Comparison of ENCODE assay signal across 11 cellular contexts in the genomic region with DNA sequence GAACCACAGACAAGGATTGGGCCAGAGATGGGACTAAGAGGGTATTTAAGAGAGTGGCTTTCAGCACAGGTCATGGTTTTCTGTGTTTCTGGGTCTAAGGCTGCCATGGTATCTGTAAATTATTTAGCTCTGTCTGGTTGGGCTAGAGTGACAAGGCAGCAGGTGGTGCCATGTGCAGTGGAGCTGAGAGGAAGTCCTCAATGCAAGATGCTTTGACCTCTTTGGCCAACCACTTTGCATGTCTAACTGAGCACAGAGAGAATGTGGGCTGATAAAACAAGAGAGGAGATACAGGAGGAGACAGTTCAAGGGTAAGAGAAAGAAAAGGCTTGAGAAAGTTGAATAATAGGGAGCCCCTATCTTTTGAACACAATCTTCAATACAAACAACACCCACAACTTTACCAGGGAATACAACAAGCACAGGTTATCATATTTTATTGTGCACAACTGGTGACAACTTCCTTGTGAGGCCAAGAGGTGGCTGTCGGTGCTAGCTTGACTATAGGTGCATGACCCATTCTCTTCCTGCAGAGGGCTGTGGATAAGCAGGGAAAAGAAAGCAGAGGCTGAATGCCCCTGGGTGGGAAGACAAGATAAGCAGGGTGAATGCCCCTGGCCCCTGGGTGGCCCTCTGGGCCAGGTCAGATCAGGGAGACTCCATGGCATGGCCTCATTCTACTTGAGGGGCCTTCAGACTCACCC. TPM values are rescaled to one million over a fixed set of nuclear protein-coding genes. Genes with fewer than 3 reads are reported as not detected.
DNase-seq lines count a peak whose midpoint lies in the region; ATAC-seq and TF ChIP-seq lines count a peak whose summit lies in the region.
"Had no signal": no experiment of that assay in that cellular context is flagged by ENCODE, and none has a peak within 500 bp of the region (broad histone marks: within the 10 kb centered on the region; RNA-seq: fewer than 3 reads in every experiment).

No MANE protein-coding gene starts in this region.

- DNase-seq in mesendoderm (peak; percentile 68), esophagus squamous epithelium (lab: John Stamatoyannopoulos, UW) (no peak), CD14-positive monocyte (ENCODE audit: low spot score) (no peak), NCI-H1092 treated with DMSO at 0.1 percent for 48 hours (lab: John Stamatoyannopoulos, UW) (no peak)
- DNase-seq in naive thymus-derived CD4-positive, alpha-beta T cell, result no peak
- DNase-seq: activated CD4-positive, alpha-beta T cell treated with anti-CD3 and anti-CD28 coated beads for 4 hours; NCI-H446 treated with DMSO at 0.1 percent for 48 hours had no signal

- H3K9me3 ChIP-seq in Loucy (ENCODE audit: insufficient read depth, low read depth, low read length), result no peaks in the 10 kb centered on the region
- H3K9me3 ChIP-seq in esophagus squamous epithelium, result no peaks in the 10 kb centered on the region
- peaks cover 0 to 3% (median 0%) of the 10 kb centered on the region in 3 experiments for H3K9me3 ChIP-seq in naive thymus-derived CD4-positive, alpha-beta T cell (ENCODE audit: control insufficient read depth in 2 of 3, low read length in 3 of 3)

- H3K36me3 Mint-ChIP-seq in naive thymus-derived CD4-positive, alpha-beta T cell, result peaks cover 18 to 72% (median 57%) of the 10 kb centered on the region in 5 donors
- H3K36me3 Mint-ChIP-seq in CD14-positive monocyte, result peaks cover 7 to 14% of the 10 kb centered on the region in 2 donors

- no peaks in the 10 kb centered on the region for H3K27me3 Mint-ChIP-seq in naive thymus-derived CD4-positive, alpha-beta T cell
- H3K27me3 Mint-ChIP-seq in CD14-positive monocyte (ENCODE audit: low read depth in 3 of 3), result peaks cover 0 to 2% (median 0%) of the 10 kb centered on the region in 3 donors

- H3K4me2 ChIP-seq in Loucy (ENCODE audit: low read depth, low read length, poor library complexity, severe bottlenecking), result no peak overlapping the region
- H3K4me2 ChIP-seq in mesendoderm (ENCODE audit: low read length), result no peak overlapping the region

- no peaks in the 10 kb centered on the region for H4K20me1 ChIP-seq in Loucy (ENCODE audit: insufficient read depth, low read length, poor library complexity, severe bottlenecking)

- no peak overlapping the region for H3K4me3 Mint-ChIP-seq in naive thymus-derived CD4-positive, alpha-beta T cell
- H3K4me3 Mint-ChIP-seq in CD14-positive monocyte, result no peak overlapping the region

- ATAC-seq in GM19023 (IDR thresholded peaks at IDR 0.05; ENCODE audit: unreplicated experiment) (peak; percentile 93), HG02610 (IDR thresholded peaks at IDR 0.05; ENCODE audit: unreplicated experiment) (peak; percentile 89)
- no peak for ATAC-seq in naive thymus-derived CD4-positive, alpha-beta T cell

- no peaks in the 10 kb centered on the region for H3K79me2 ChIP-seq in Loucy (ENCODE audit: insufficient read depth, low read length)
- no peaks in the 10 kb centered on the region for H3K79me2 ChIP-seq in mesendoderm (ENCODE audit: control insufficient read depth, insufficient read depth, low read length)

- no peaks in the 10 kb centered on the region for H3K4me1 ChIP-seq in Loucy (ENCODE audit: insufficient read depth, low read length, poor library complexity, severe bottlenecking)
- no peaks in the 10 kb centered on the region for H3K4me1 ChIP-seq in mesendoderm (ENCODE audit: control insufficient read depth, low read depth, low read length)
- no peaks in the 10 kb centered on the region for H3K4me1 ChIP-seq in esophagus squamous epithelium
- H3K4me1 ChIP-seq in naive thymus-derived CD4-positive, alpha-beta T cell (ENCODE audit: control insufficient read depth in 2 of 2, insufficient read depth in 2 of 2, low read length in 2 of 2), result peaks cover 0 to 5% of the 10 kb centered on the region in 2 donors

- H3K9ac ChIP-seq in Loucy (ENCODE audit: low read depth, low read length, poor library complexity, severe bottlenecking), result no peak overlapping the region
- no peak overlapping the region for H3K9ac ChIP-seq in mesendoderm (ENCODE audit: low read length)

- H3K27ac ChIP-seq in mesendoderm (ENCODE audit: low read depth, low read length) (no peak overlapping the region), esophagus squamous epithelium (no peak overlapping the region)
- H3K27ac ChIP-seq in naive thymus-derived CD4-positive, alpha-beta T cell (ENCODE audit: low read depth, low read length), result no peak overlapping the region

- TF ChIP-seq POLR2A in esophagus squamous epithelium (IDR thresholded peaks at IDR 0.05), result no peak

- no CpG with 5 or more reads among the region's 1 CpG for WGBS in mesendoderm (ENCODE audit: extremely low coverage, insufficient coverage, low lambda C conversion rate)
- WGBS in esophagus squamous epithelium, 2 donors, result 36 to 50% methylated on average over 1 of the region's 1 CpG

- no peaks in the 10 kb centered on the region for H3K9me2 ChIP-seq in Loucy (replicated peaks; ENCODE audit: low read depth, low read length)

- CTCF ChIA-PET in naive thymus-derived CD4-positive, alpha-beta T cell (lab: Charles Lee), result interaction anchor here (1.4 kb wide), 1 partner anchor 19 kb away, joined by 6 read pairs; no protein-coding TSS in a partner anchor

- peak; percentile 40 for TF ChIP-seq CTCF in Loucy (conservative IDR thresholded peaks at IDR 0.05; ENCODE audit: low read length)
- peak in 1 of 6 experiments; percentile 29 for TF ChIP-seq CTCF in esophagus squamous epithelium (IDR thresholded peaks at IDR 0.05)
- no peak for TF ChIP-seq CTCF in CD14-positive monocyte (IDR thresholded peaks at IDR 0.05)

- H2BK15ac ChIP-seq in mesendoderm (replicated peaks; ENCODE audit: low read depth), result no peak overlapping the region

- H3K23ac ChIP-seq in mesendoderm (ENCODE audit: low read length), result no peak overlapping the region

- H3K27ac Mint-ChIP-seq in naive thymus-derived CD4-positive, alpha-beta T cell, result no peak overlapping the region
- peak overlapping the region in 2 of 7 donors; percentile 26 to 66 for H3K27ac Mint-ChIP-seq in CD14-positive monocyte

- H3K4me1 Mint-ChIP-seq in naive thymus-derived CD4-positive, alpha-beta T cell, result peaks cover 0 to 16% (median 5%) of the 10 kb centered on the region in 7 donors
- no peaks in the 10 kb centered on the region for H3K4me1 Mint-ChIP-seq in CD14-positive monocyte

- no peak overlapping the region for H3K18ac ChIP-seq in mesendoderm (ENCODE audit: low read length)

- H3K56ac ChIP-seq in mesendoderm (ENCODE audit: low read length), result no peak overlapping the region

- no peak overlapping the region for H3K4me3 ChIP-seq in Loucy (ENCODE audit: low read length, poor library complexity, severe bottlenecking)
- no peak overlapping the region for H3K4me3 ChIP-seq in mesendoderm (ENCODE audit: low read length)
- H3K4me3 ChIP-seq in esophagus squamous epithelium, result no peak overlapping the region
- no peak overlapping the region for H3K4me3 ChIP-seq in naive thymus-derived CD4-positive, alpha-beta T cell (ENCODE audit: low read length)
- H3K4me3 ChIP-seq: lung had no signal

- no peaks in the 10 kb centered on the region for H3K79me1 ChIP-seq in mesendoderm (ENCODE audit: low read length)

- no peak overlapping the region for H3K4ac ChIP-seq in mesendoderm (ENCODE audit: low read depth, low read length)

- no peak overlapping the region for H2AFZ ChIP-seq in Loucy (ENCODE audit: low read length)

- no peak overlapping the region for H2BK120ac ChIP-seq in mesendoderm (ENCODE audit: low read depth, low read length)

- no peaks in the 10 kb centered on the region for H3F3A ChIP-seq in Loucy (ENCODE audit: low read depth)

- POLR2A ChIA-PET in naive thymus-derived CD4-positive, alpha-beta T cell (lab: Charles Lee), result no interaction called here

- intact Hi-C loops in esophagus squamous epithelium (cut with DNase I) (no loop called here), CD14-positive monocyte (cut with micrococcal nuclease) (no loop called here)
- intact Hi-C loops in naive thymus-derived CD4-positive, alpha-beta T cell (cut with micrococcal nuclease), result no loop called here

- H3K27me3 ChIP-seq in Loucy (ENCODE audit: insufficient read depth, low read length, poor library complexity, severe bottlenecking) (no peaks in the 10 kb centered on the region), mesendoderm (ENCODE audit: insufficient read depth, low read length, poor library complexity) (no peaks in the 10 kb centered on the region), esophagus squamous epithelium (no peaks in the 10 kb centered on the region)
- no peaks in the 10 kb centered on the region for H3K27me3 ChIP-seq in naive thymus-derived CD4-positive, alpha-beta T cell (ENCODE audit: control insufficient read depth in 2 of 2, insufficient read depth in 2 of 2, low read length in 2 of 2)

- H3K36me3 ChIP-seq in Loucy (ENCODE audit: insufficient read depth, low read length) (no peaks in the 10 kb centered on the region), mesendoderm (ENCODE audit: control insufficient read depth, insufficient read depth, low read length) (no peaks in the 10 kb centered on the region), esophagus squamous epithelium (peaks cover 0 to 10% (median 0%) of the 10 kb centered on the region in 3 donors)
- H3K36me3 ChIP-seq in naive thymus-derived CD4-positive, alpha-beta T cell (ENCODE audit: control insufficient read depth in 2 of 3, insufficient read depth in 3 of 3, low read length in 3 of 3), result no peaks in the 10 kb centered on the region

- peaks cover 0 to 11% (median 2%) of the 10 kb centered on the region in 11 donors for H3K9me3 Mint-ChIP-seq in naive thymus-derived CD4-positive, alpha-beta T cell
- peaks cover 0 to 4% (median 0%) of the 10 kb centered on the region in 7 donors for H3K9me3 Mint-ChIP-seq in CD14-positive monocyte

- H2BK5ac ChIP-seq in mesendoderm (ENCODE audit: low read length), result no peak overlapping the region

- H4K5ac ChIP-seq in mesendoderm (ENCODE audit: low read length), result no peak overlapping the region

- H4K8ac ChIP-seq in mesendoderm (ENCODE audit: low read depth, low read length), result no peak overlapping the region

- H2AK5ac ChIP-seq in mesendoderm (ENCODE audit: low read length), result no peak overlapping the region

RNA-seq across cellular contexts. Expression of a gene that starts 12.3 kb away (rescaled TPM):
- polyA plus RNA-seq in mesendoderm (2013, experiment 1 of 2), result 0.28 TPM
- polyA plus RNA-seq in mesendoderm (2013, experiment 2 of 2), result 0.32 TPM
- 1 to 10 TPM in 1 of 4 donors, under 1 TPM in 3; 0.19 to 5.1 (median 0.52) TPM for total RNA-seq in esophagus squamous epithelium
- total RNA-seq in naive thymus-derived CD4-positive, alpha-beta T cell, result 1 to 10 TPM; 3.9 to 9.5 (median 7.4) TPM
- 1 to 10 TPM; 3.1 to 3.7 TPM for polyA plus RNA-seq in naive thymus-derived CD4-positive, alpha-beta T cell
- under 1 TPM in 1 of 2 donors, not detected in 1; 0.16 TPM for polyA plus RNA-seq in CD14-positive monocyte
